ENCODE assay signal across 24 cellular contexts in genomic region chr7:67962863-67963262, GRCh38.
"Had no signal": no experiment of that assay in that cellular context is flagged by ENCODE, and none has a peak within 500 bp of the region (broad histone marks: within the 10 kb centered on the region; RNA-seq: fewer than 3 reads in every experiment).

No MANE protein-coding gene starts in this region.

- H3K4me1 ChIP-seq: colonic mucosa, esophagus muscularis mucosa, esophagus squamous epithelium, foreskin keratinocyte, gastrocnemius medialis, gastroesophageal sphincter, heart left ventricle, heart right ventricle had no signal

- H3K9me3 ChIP-seq: colonic mucosa, gastrocnemius medialis had no signal

- ATAC-seq: effector memory CD8-positive, alpha-beta T cell; esophagus mucosa; foreskin keratinocyte; gastrocnemius medialis; gastroesophageal sphincter; heart left ventricle; heart right ventricle had no signal

- H3K36me3 ChIP-seq: colonic mucosa, esophagus muscularis mucosa, esophagus squamous epithelium, gastrocnemius medialis, gastroesophageal sphincter, heart left ventricle, heart right ventricle had no signal

- H3K27me3 ChIP-seq: colonic mucosa, dorsolateral prefrontal cortex, esophagus muscularis mucosa, esophagus squamous epithelium, foreskin keratinocyte, gastrocnemius medialis, gastroesophageal sphincter, heart left ventricle, heart right ventricle had no signal

- H3K27ac ChIP-seq: colonic mucosa, coronary artery, dorsolateral prefrontal cortex, epithelial cell of prostate, esophagus muscularis mucosa, esophagus squamous epithelium, foreskin keratinocyte, gastrocnemius medialis, gastroesophageal sphincter, heart left ventricle, heart right ventricle had no signal

- H3K4me3 ChIP-seq: colonic mucosa, coronary artery, dorsolateral prefrontal cortex, esophagus muscularis mucosa, esophagus squamous epithelium, gastrocnemius medialis, gastroesophageal sphincter, heart left ventricle, heart right ventricle had no signal

- DNase-seq: colonic mucosa; cortex of kidney; dermis blood vessel endothelial cell; dorsolateral prefrontal cortex; effector CD4-positive, alpha-beta T cell; effector CD8-positive, alpha-beta T cell; effector memory CD4-positive, alpha-beta T cell; effector memory CD8-positive, alpha-beta T cell; endodermal cell; erythroblast; esophagus squamous epithelium; foreskin fibroblast; foreskin keratinocyte; foreskin melanocyte; gastrocnemius medialis; glutamatergic neuron; head of caudate nucleus; heart left ventricle; heart right ventricle had no signal
